In genomic region chr14:51248041-51248987, GRCh38 we compare ENCODE assay signal across 13 cellular contexts. TPM values are rescaled to one million over a fixed set of nuclear protein-coding genes. Genes with fewer than 3 reads are reported as not detected.
DNase-seq lines count a peak whose midpoint lies in the region; ATAC-seq, FAIRE-seq and TF ChIP-seq lines count a peak whose summit lies in the region.
"Had no signal": no experiment of that assay in that cellular context is flagged by ENCODE, and none has a peak within 500 bp of the region (broad histone marks: within the 10 kb centered on the region; RNA-seq: fewer than 3 reads in every experiment).

No MANE protein-coding gene starts in this region.

- RAD21 ChIA-PET in GM12878 (lab: Charles Lee; ENCODE audit: unreplicated experiment) = no interaction called here

- TF ChIP-seq RAD21 in GM12878 (IDR thresholded peaks at IDR 0.05; ENCODE audit: insufficient read depth, low read depth, low read length) = no peak

- H3K27ac ChIP-seq in GM12878 (ENCODE audit: control insufficient read depth, insufficient read depth) (peak overlapping the region; percentile 56; the same call in 1 of the 2 replicates), GM23248 (no peak overlapping the region)
- H3K27ac ChIP-seq: HL-60, neural progenitor cell, VCaP had no signal

- no peaks in the 10 kb centered on the region for H3F3A ChIP-seq in GM23248 (ENCODE audit: insufficient read depth)

- H3K27me3 ChIP-seq in GM06990 (replicated peaks; ENCODE audit: control insufficient read depth, insufficient read depth, low read length) = no peaks in the 10 kb centered on the region
- H3K27me3 ChIP-seq in GM12878 (replicated peaks in 1 of 2; ENCODE audit: control insufficient read depth in 2 of 2, insufficient read depth in 2 of 2, low read length in 1 of 2) = no peaks in the 10 kb centered on the region
- no peaks in the 10 kb centered on the region for H3K27me3 ChIP-seq in GM23248 (replicated peaks; ENCODE audit: insufficient read depth)
- H3K27me3 ChIP-seq: neural progenitor cell had no signal

- H3K4me1 ChIP-seq in GM12878 (ENCODE audit: control insufficient read depth, insufficient read depth, low read length) (peaks cover 18% of the 10 kb centered on the region), GM23248 (ENCODE audit: insufficient read depth) (no peaks in the 10 kb centered on the region)

- POLR2A ChIA-PET in GM12878 (lab: Charles Lee) = no interaction called here

- ATAC-seq in GM19397 (IDR thresholded peaks at IDR 0.05; ENCODE audit: unreplicated experiment) (peak; percentile 78), HG03039 (IDR thresholded peaks at IDR 0.05; ENCODE audit: unreplicated experiment) (peak; percentile 78), GM12878 (peak; percentile 90)

- SMC1A ChIA-PET in GM12878 (lab: Charles Lee; ENCODE audit: uncharacterized antibody, unreplicated experiment) = interaction anchor here (0.5 kb wide), 1 partner anchor 397 kb away, joined by 6 read pairs; no protein-coding TSS in a partner anchor

- peaks cover 39% of the 10 kb centered on the region for H3K79me2 ChIP-seq in GM12878 (ENCODE audit: control insufficient read depth, insufficient read depth, low read length)
- H3K79me2 ChIP-seq in GM23248 (ENCODE audit: insufficient read depth) = peaks cover 48% of the 10 kb centered on the region

- H3K9ac ChIP-seq in GM12878 (ENCODE audit: control insufficient read depth, insufficient read depth, low read length) (no peak overlapping the region), GM23248 (no peak overlapping the region)
- H3K9ac ChIP-seq: neural progenitor cell had no signal

- no peak overlapping the region for H2AFZ ChIP-seq in GM12878 (ENCODE audit: control insufficient read depth, low read depth, low read length)
- no peak overlapping the region for H2AFZ ChIP-seq in GM23248
- H2AFZ ChIP-seq: neural progenitor cell had no signal

- in situ Hi-C loops in GM12878 (cut with MboI) = no loop called here
- in situ Hi-C loops in GM23248 (cut with MboI) = no loop called here

- H3K4me3 ChIP-seq in GM06990 (replicated peaks; ENCODE audit: low read depth, low read length) = no peak overlapping the region
- H3K4me3 ChIP-seq in GM12878 = peak overlapping the region; percentile 35; the same call in 1 of the 2 replicates
- H3K4me3 ChIP-seq in GM23248 = no peak overlapping the region
- H3K4me3 ChIP-seq: neural progenitor cell had no signal

- 73% methylated on average over 4 of the region's 4 CpGs for WGBS in GM12878 (ENCODE audit: insufficient coverage, insufficient replicate concordance, low lambda C conversion rate, missing lambda C conversion rate)
- WGBS in GM23248 (ENCODE audit: low coverage in 1 of 2, low lambda C conversion rate in 2 of 2, missing lambda C conversion rate in 2 of 2), 2 experiments = 99 to 100% methylated on average over 4 of the region's 4 CpGs

- CTCF ChIA-PET in GM12878 (lab: Yijun Ruan, JAX) = interaction anchor here (1.2 to 1.4 kb wide), 2 partner anchors 22 to 35 kb away, joined by 3 to 5 read pairs; no protein-coding TSS in a partner anchor

- DNase-seq in GM06990 (ENCODE audit: extremely low read depth, insufficient read length) (peak; percentile 32), GM12878 (ENCODE audit: low read depth, low spot score) (peak; percentile 40), GM23248 (no peak), HTR-8/SVneo (ENCODE audit: insufficient read length, low spot score) (no peak), NCI-H2081 (lab: John Stamatoyannopoulos, UW) (no peak)
- DNase-seq in NK-92 treated with Interleukin-12 subunit alpha and Interleukin-12 subunit beta, amount 100 ng/mL, for 24 hours (lab: John Stamatoyannopoulos, UW) = no peak
- DNase-seq: foreskin fibroblast, NCI-H345 had no signal

- no TSS peak for BruUV-seq in GM12878 (replicated peaks; lab: Mats Ljungman, UMichigan)

- TF ChIP-seq POLR2A in GM12878 (IDR thresholded peaks at IDR 0.05; ENCODE audit: low read depth, low read length) = no peak

- TF ChIP-seq EP300 in GM12878 (IDR thresholded peaks at IDR 0.05; ENCODE audit: borderline replicate concordance in 1 of 2, control insufficient read depth in 1 of 2, low read depth in 2 of 2, low read length in 2 of 2) = peak in 1 of 2 experiments; percentile 68; a peak in 2 of 4 replicates

- H3K9me3 ChIP-seq in GM12878 (replicated peaks; ENCODE audit: control insufficient read depth, insufficient read depth, low read length) (no peaks in the 10 kb centered on the region), GM23248 (ENCODE audit: low read depth) (no peaks in the 10 kb centered on the region)

- peaks cover 3% of the 10 kb centered on the region for H3K36me3 ChIP-seq in GM06990 (ENCODE audit: control insufficient read depth, insufficient read depth, low read length)
- H3K36me3 ChIP-seq in GM12878 (ENCODE audit: control insufficient read depth in 2 of 2, insufficient read depth in 2 of 2, low read length in 1 of 2) = peaks cover 2 to 32% of the 10 kb centered on the region in 2 experiments; a peak in 2 of 4 replicates
- H3K36me3 ChIP-seq in GM23248 (ENCODE audit: low read depth) = peaks cover 29% of the 10 kb centered on the region

- intact Hi-C loops in GM12878 (cut with micrococcal nuclease; ENCODE audit: unreplicated experiment) = loop anchor here (5.0 kb wide), 1 partner anchor 581 kb away; the partner anchor contains the start of gene SAV1

- FAIRE-seq in GM12878 (lab: Jason Lieb, UNC) = peak; percentile 94
- FAIRE-seq in HTR-8/SVneo (lab: Jason Lieb, UNC) = no peak

- H3K9me2 ChIP-seq in GM23248 (ENCODE audit: insufficient read depth) = no peaks in the 10 kb centered on the region

- H3K4me2 ChIP-seq in GM12878 (ENCODE audit: control insufficient read depth, insufficient read depth) = peak overlapping the region; percentile 24
- H3K4me2 ChIP-seq in GM23248 (ENCODE audit: unreplicated experiment) = no peak overlapping the region
- H3K4me2 ChIP-seq: neural progenitor cell had no signal

- no peak for TF ChIP-seq CTCF in GM06990 (IDR thresholded peaks at IDR 0.05; ENCODE audit: insufficient read depth, low read length, poor library complexity, severe bottlenecking)
- no peak for TF ChIP-seq CTCF in GM12878 (IDR thresholded peaks at IDR 0.05 in 2 of 3, conservative IDR thresholded peaks at IDR 0.05 in 1 of 3; ENCODE audit: control insufficient read depth in 2 of 3, extremely low read depth in 1 of 3, insufficient read depth in 1 of 3, low read depth in 3 of 3, low read length in 3 of 3)

- H4K20me1 ChIP-seq in GM12878 (ENCODE audit: control insufficient read depth, insufficient read depth) (no peaks in the 10 kb centered on the region; the same call in 1 of the 2 replicates), GM23248 (ENCODE audit: insufficient read depth) (no peaks in the 10 kb centered on the region)

TF ChIP-seq in GM12878, 131 proteins besides CTCF, POLR2A, EP300 and RAD21 (continues in another document):
- TF ChIP-seq MYB (IDR thresholded peaks at IDR 0.05; ENCODE audit: borderline replicate concordance, low read depth, low read length) = no peak
- no peak for TF ChIP-seq CEBPB (IDR thresholded peaks at IDR 0.05; ENCODE audit: borderline replicate concordance in 1 of 2, low read depth in 2 of 2, low read length in 2 of 2)
- TF ChIP-seq MXI1 (IDR thresholded peaks at IDR 0.05; ENCODE audit: low read depth, low read length) = 0 out of 2 replicates have a peak, but pooled peaks have one; percentile 30
- TF ChIP-seq RB1 (IDR thresholded peaks at IDR 0.05; ENCODE audit: borderline replicate concordance) = no peak
- TF ChIP-seq ELK1 (IDR thresholded peaks at IDR 0.05; ENCODE audit: low read depth, low read length) = no peak
- TF ChIP-seq SPI1 (IDR thresholded peaks at IDR 0.05; ENCODE audit: borderline replicate concordance, insufficient read depth, low read depth, low read length) = peak; percentile 94
- peak; percentile 67 for TF ChIP-seq MTA2 (IDR thresholded peaks at IDR 0.05; ENCODE audit: low read depth)
- TF ChIP-seq ZNF24 (IDR thresholded peaks at IDR 0.05) = 0 out of 2 replicates have a peak, but pooled peaks have one; percentile 48
- peak; percentile 77; the same call in 1 of the 2 replicates for TF ChIP-seq IRF4 (IDR thresholded peaks at IDR 0.05; ENCODE audit: low read depth, low read length)

RNA-seq across cellular contexts. Expression of gene TMX1, which starts 8.3 kb away (rescaled TPM):
- total RNA-seq in GM12878 (2013; cell fraction: nucleolus; rRNA removed) = 92.8 and 94.5 TPM in 2 replicates
- 37.6 and 49.7 TPM in 2 replicates for total RNA-seq in GM12878 (2014; rRNA removed)
- 53.2 and 54.6 TPM in 2 replicates for total RNA-seq in GM12878 (2014; rRNA removed; fragmentation: Illumina TruSeq; extraction: Trizol)
- total RNA-seq in GM12878 (2021) = 45.3 and 48.9 TPM in 2 replicates
- 13.5 TPM for polyA plus RNA-seq in GM12878 (2011; ENCODE audit: low read depth)
- 49.5 and 78.3 TPM in 2 replicates for polyA plus RNA-seq in GM12878 (2011; rRNA removed)
- polyA plus RNA-seq in GM12878 (2011; cell fraction: cytosol; rRNA removed) = 15.1 and 18.6 TPM in 2 replicates
- polyA plus RNA-seq in GM12878 (2011; cell fraction: nucleus; rRNA removed) = 12.5 and 17.0 TPM in 2 replicates
- polyA plus RNA-seq in GM12878 (2012) = 30.0 and 34.3 TPM in 2 replicates
- polyA plus RNA-seq in GM12878 (2014; fragmentation: Illumina TruSeq; extraction: Trizol) = 32.2 and 44.5 TPM in 2 replicates
- 100 to 1,000 TPM in 1 of 2 experiments, 10 to 100 TPM in 1; 58.7 to 152 TPM for polyA plus RNA-seq in GM12878 (2014; fragmentation: Nextera tagmentation; extraction: Ambion mirVana)
- polyA plus RNA-seq in GM12878 (2014; rRNA removed) = 24.8 and 29.1 TPM in 2 replicates
- 100 to 1,000 TPM; 118 to 122 TPM for polyA plus RNA-seq in GM12878 (2016; fragmentation: Nextera tagmentation; extraction: Ambion mirVana)
- polyA minus RNA-seq in GM12878 (2011; rRNA and poly(A)+ RNA removed) = 25.4 and 34.9 TPM in 2 replicates
- polyA minus RNA-seq in GM12878 (2011; cell fraction: cytosol; rRNA and poly(A)+ RNA removed) = 18.3 and 27.1 TPM in 2 replicates
- polyA minus RNA-seq in GM12878 (2011; cell fraction: nucleus; rRNA and poly(A)+ RNA removed) = 20.9 and 32.5 TPM in 2 replicates
- 54.8 and 55.8 TPM in 2 replicates for total RNA-seq in GM23248 (2014; rRNA removed; shearing (Covaris generic))
- 67.9 and 74.1 TPM in 2 replicates for polyA plus RNA-seq in GM23248 (2016; fragmentation: Nextera tagmentation; extraction: Ambion mirVana)

Comparison
In these comparisons a context has a peak if more than half of its experiments do, and no peak if none do; other contexts are left out.
1. DNase-seq: peak in GM06990 (single experiment) and GM12878 (single experiment); none in NK-92 treated with Interleukin-12 subunit alpha and Interleukin-12 subunit beta, amount 100 ng/mL, for 24 hours (single experiment), GM23248 (single experiment), HTR-8/SVneo (single experiment) and NCI-H2081 (0 of 2).
2. Peak in every context shown above with its lines, with median percentiles within 50 percentile points of each other: ATAC-seq.